In the genomic region with DNA sequence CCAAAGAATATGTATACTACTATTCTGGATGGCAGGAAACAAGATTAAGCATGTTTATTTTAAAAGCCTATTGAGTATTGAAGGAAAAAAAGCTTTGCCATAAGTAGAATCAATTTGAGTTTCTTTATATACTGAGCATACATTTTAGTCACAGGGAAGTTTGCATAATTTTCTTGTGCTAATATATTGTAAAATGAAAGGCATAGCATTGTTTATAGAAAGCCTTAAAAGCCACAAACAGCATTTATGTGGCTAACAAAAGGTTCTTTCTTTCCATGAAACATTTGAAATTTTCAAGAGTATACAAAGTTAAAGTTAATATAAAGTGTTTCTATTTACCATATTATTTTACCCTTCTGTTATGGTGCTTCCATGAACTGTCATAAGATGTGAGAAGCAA, we compare ENCODE assay signal across 24 cellular contexts.
"Had no signal": no experiment of that assay in that cellular context is flagged by ENCODE, and none has a peak within 500 bp of the region (broad histone marks: within the 10 kb centered on the region; RNA-seq: fewer than 3 reads in every experiment).

No MANE protein-coding gene starts in this region.

- H3K36me3 ChIP-seq: esophagus squamous epithelium, spleen, tibial artery had no signal

- H3K9me3 ChIP-seq: psoas muscle, spleen, testis, tibial artery had no signal

- H3K27ac ChIP-seq: esophagus squamous epithelium, psoas muscle, skin epidermis, spleen, testis, tibial artery had no signal

- H3K9me3 Mint-ChIP-seq: effector memory CD8-positive, alpha-beta T cell; mesothelial cell of epicardium; nephron progenitor cell; type B pancreatic cell had no signal

- ATAC-seq: effector memory CD8-positive, alpha-beta T cell; left lobe of liver; naive thymus-derived CD8-positive, alpha-beta T cell; psoas muscle; right cardiac atrium; stimulated activated memory B cell treated with anti-CD40 and anti-IgM and Interleukin-4, amounts not matched to agents 10 μg/mL and 1 μg/mL and 100 μg/mL, for 72 hours; stimulated activated naive CD8-positive, alpha-beta T cell treated with anti-CD3 and anti-CD28 coated beads, Interleukin-15, Interleukin-2, amounts not matched to agents 100 U/mL and 50 U/mL, for 24 hours had no signal

- H3K4me1 Mint-ChIP-seq: immature natural killer cell; mesothelial cell of epicardium; naive thymus-derived CD8-positive, alpha-beta T cell; nephron progenitor cell; stimulated activated memory B cell treated with anti-CD40 and anti-IgM and Interleukin-4, amounts not matched to agents 10 μg/mL and 1 μg/mL and 100 μg/mL, for 72 hours had no signal

- H3K36me3 Mint-ChIP-seq: immature natural killer cell; mesothelial cell of epicardium; stimulated activated memory B cell treated with anti-CD40 and anti-IgM and Interleukin-4, amounts not matched to agents 10 μg/mL and 1 μg/mL and 100 μg/mL, for 72 hours; type B pancreatic cell had no signal

- H3K4me1 ChIP-seq: esophagus squamous epithelium, psoas muscle, spleen, testis, tibial artery had no signal

- H3K27me3 Mint-ChIP-seq: effector memory CD8-positive, alpha-beta T cell; naive thymus-derived CD8-positive, alpha-beta T cell; stimulated activated memory B cell treated with anti-CD40 and anti-IgM and Interleukin-4, amounts not matched to agents 10 μg/mL and 1 μg/mL and 100 μg/mL, for 72 hours; type B pancreatic cell had no signal

- H3K4me3 Mint-ChIP-seq: effector memory CD8-positive, alpha-beta T cell; immature natural killer cell; mesothelial cell of epicardium; naive thymus-derived CD8-positive, alpha-beta T cell; nephron progenitor cell; stimulated activated memory B cell treated with anti-CD40 and anti-IgM and Interleukin-4, amounts not matched to agents 10 μg/mL and 1 μg/mL and 100 μg/mL, for 72 hours; type B pancreatic cell had no signal

- H3K27ac Mint-ChIP-seq: effector memory CD8-positive, alpha-beta T cell; immature natural killer cell; mesothelial cell of epicardium; naive thymus-derived CD8-positive, alpha-beta T cell; nephron progenitor cell; stimulated activated memory B cell treated with anti-CD40 and anti-IgM and Interleukin-4, amounts not matched to agents 10 μg/mL and 1 μg/mL and 100 μg/mL, for 72 hours; type B pancreatic cell had no signal

- H3K4me3 ChIP-seq: esophagus squamous epithelium, lung, psoas muscle, skin epidermis, spleen, testis, tibial artery had no signal

- DNase-seq: cortex of kidney; effector memory CD8-positive, alpha-beta T cell; erythroblast; esophagus squamous epithelium; hypothalamus; immature natural killer cell; naive thymus-derived CD8-positive, alpha-beta T cell; nephron progenitor cell; nucleus accumbens; posterior cingulate gyrus; psoas muscle; right cardiac atrium; spleen; stimulated activated CD4-positive, alpha-beta T cell treated with anti-CD3 and anti-CD28 coated beads, Interleukin-4, amount 100 ng/mL, for 4 hours; stimulated activated naive CD8-positive, alpha-beta T cell treated with anti-CD3 and anti-CD28 coated beads, Interleukin-15, Interleukin-2, amounts not matched to agents 100 U/mL and 50 U/mL, for 24 hours; substantia nigra; testis; tibial artery had no signal

- H3K27me3 ChIP-seq: esophagus squamous epithelium, spleen, testis, tibial artery had no signal
